In genomic region chr9:135358161-135358940, GRCh38 we compare ENCODE assay signal across 25 cellular contexts.
"Had no signal": no experiment of that assay in that cellular context is flagged by ENCODE, and none has a peak within 500 bp of the region (broad histone marks: within the 10 kb centered on the region; RNA-seq: fewer than 3 reads in every experiment).

No MANE protein-coding gene starts in this region.

- H3K27me3 Mint-ChIP-seq: stimulated activated naive CD8-positive, alpha-beta T cell treated with anti-CD3 and anti-CD28 coated beads, Interleukin-15, Interleukin-2, amounts not matched to agents 100 ng/mL and 50 ng/mL, for 24 hours had no signal

- H3K4me1 Mint-ChIP-seq: neural crest cell; stimulated activated naive B cell treated with anti-CD40 and anti-IgM and Interleukin-4, amounts not matched to agents 10 μg/mL and 1 μg/mL and 100 μg/mL, for 72 hours had no signal

- H3K36me3 Mint-ChIP-seq: naive thymus-derived CD4-positive, alpha-beta T cell; stimulated activated naive B cell treated with anti-CD40 and anti-IgM and Interleukin-4, amounts not matched to agents 10 μg/mL and 1 μg/mL and 100 μg/mL, for 72 hours had no signal

- DNase-seq: cerebellar nuclear complex; cortex of kidney; effector memory CD8-positive, alpha-beta T cell; erythroblast; esophagus squamous epithelium; foreskin melanocyte; head of caudate nucleus; mammary epithelial cell; mesendoderm; midbrain; naive thymus-derived CD4-positive, alpha-beta T cell; nucleus accumbens; ovary; psoas muscle; right lobe of liver; small intestine; stimulated activated CD4-positive, alpha-beta T cell treated with anti-CD3 and anti-CD28 coated beads, Interleukin-15, amount 100 ng/mL, for 24 hours; stimulated activated CD4-positive, alpha-beta T cell treated with anti-CD3 and anti-CD28 coated beads, Interleukin-2, amount 100 ng/mL, for 48 hours; stimulated activated naive B cell treated with anti-CD40 and anti-IgM and Interleukin-4, amounts not matched to agents 10 μg/mL and 1 μg/mL and 100 μg/mL, for 72 hours; transverse colon; upper lobe of right lung; uterus had no signal

- H3K27ac Mint-ChIP-seq: effector memory CD8-positive, alpha-beta T cell; stimulated activated naive B cell treated with anti-CD40 and anti-IgM and Interleukin-4, amounts not matched to agents 10 μg/mL and 1 μg/mL and 100 μg/mL, for 72 hours; stimulated activated naive CD8-positive, alpha-beta T cell treated with anti-CD3 and anti-CD28 coated beads, Interleukin-15, Interleukin-2, amounts not matched to agents 100 ng/mL and 50 ng/mL, for 24 hours had no signal

- H3K4me3 Mint-ChIP-seq: effector memory CD8-positive, alpha-beta T cell; naive thymus-derived CD4-positive, alpha-beta T cell; neural crest cell; stimulated activated naive B cell treated with anti-CD40 and anti-IgM and Interleukin-4, amounts not matched to agents 10 μg/mL and 1 μg/mL and 100 μg/mL, for 72 hours; stimulated activated naive CD8-positive, alpha-beta T cell treated with anti-CD3 and anti-CD28 coated beads, Interleukin-15, Interleukin-2, amounts not matched to agents 100 ng/mL and 50 ng/mL, for 24 hours had no signal

- ATAC-seq: effector memory CD8-positive, alpha-beta T cell; left lung; naive thymus-derived CD4-positive, alpha-beta T cell; psoas muscle; right lobe of liver; stimulated activated naive B cell treated with anti-CD40 and anti-IgM and Interleukin-4, amounts not matched to agents 10 μg/mL and 1 μg/mL and 100 μg/mL, for 72 hours; upper lobe of right lung had no signal

- H3K9me3 Mint-ChIP-seq: effector memory CD8-positive, alpha-beta T cell; neural crest cell had no signal
